Comparison of ENCODE assay signal across 8 cellular contexts in the genomic region with DNA sequence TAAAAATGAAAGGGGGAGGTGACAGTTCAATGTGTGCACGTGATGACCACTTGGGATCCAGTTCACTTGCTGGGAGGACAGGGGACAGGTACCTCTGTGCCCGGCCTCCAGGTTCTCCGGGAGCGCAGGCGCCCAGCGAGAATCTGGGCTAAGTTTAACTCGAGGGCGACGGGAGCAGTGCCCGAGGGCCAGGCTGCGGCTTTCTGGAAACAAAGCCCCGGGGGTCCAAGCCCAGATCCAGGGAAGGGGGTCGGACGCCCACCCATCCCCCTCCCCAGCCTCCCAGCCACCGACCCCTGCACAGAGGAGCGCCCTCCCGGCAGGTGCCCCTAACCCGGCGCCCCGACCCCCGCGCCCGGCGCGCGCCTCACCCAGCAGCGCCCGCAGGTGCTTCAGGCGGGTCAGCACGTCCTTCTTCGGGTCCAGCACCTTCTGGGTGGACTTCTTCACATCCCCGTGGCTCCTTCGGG. TPM values are rescaled to one million over a fixed set of nuclear protein-coding genes. Genes with fewer than 3 reads are reported as not detected.
DNase-seq lines count a peak whose midpoint lies in the region; ATAC-seq and TF ChIP-seq lines count a peak whose summit lies in the region.

No MANE protein-coding gene starts in this region.

- intact Hi-C loops in ovary (cut with DNase I): no loop called here

- no peak for TF ChIP-seq EP300 in ovary (IDR thresholded peaks at IDR 0.05)

- peak overlapping the region; percentile 79 to 86 for H3K4me3 ChIP-seq in foreskin fibroblast (ENCODE audit: low read depth in 1 of 2, low read length in 2 of 2)
- H3K4me3 ChIP-seq in ovary: peak overlapping the region; percentile 89

- H3K27me3 Mint-ChIP-seq in activated CD4-positive, alpha-beta T cell treated with anti-CD3 and anti-CD28 coated beads, Interleukin-2, amount 10 ng/mL, durations not matched to agents 7 days and 5 days: peaks cover 3% of the 10 kb centered on the region

- H3K4me1 ChIP-seq in ovary (ENCODE audit: insufficient read depth): peaks cover 8% of the 10 kb centered on the region

- peak overlapping the region; percentile 80 to 90 for H3K27ac ChIP-seq in ovary

- no peak for TF ChIP-seq POLR2A in ovary (IDR thresholded peaks at IDR 0.05)

- H3K27ac Mint-ChIP-seq in activated CD4-positive, alpha-beta T cell treated with anti-CD3 and anti-CD28 coated beads, Interleukin-2, amount 10 ng/mL, durations not matched to agents 7 days and 5 days: peak overlapping the region; percentile 94

- H3K36me3 Mint-ChIP-seq in activated CD4-positive, alpha-beta T cell treated with anti-CD3 and anti-CD28 coated beads, Interleukin-2, amount 10 ng/mL, durations not matched to agents 7 days and 5 days (ENCODE audit: low read depth): peaks cover 10% of the 10 kb centered on the region

- DNase-seq in ACHN: peak; percentile 4
- DNase-seq in activated CD4-positive, alpha-beta T cell treated with anti-CD3 and anti-CD28 coated beads, Interleukin-2, amount 10 ng/mL, durations not matched to agents 7 days and 5 days: peak; percentile 12
- peak in 1 of 2 donors; percentile 10 for DNase-seq in foreskin fibroblast
- peak in 1 of 5 donors; percentile 35 for DNase-seq in ovary
- DNase-seq in A172 (ENCODE audit: low spot score): no peak
- DNase-seq in GM10248 (ENCODE audit: extremely low spot score): no peak

- POLR2A ChIA-PET in activated CD4-positive, alpha-beta T cell treated with anti-CD3 and anti-CD28 coated beads, Interleukin-2, amount 10 ng/mL, durations not matched to agents 7 days and 5 days (lab: Charles Lee): no interaction called here
- POLR2A ChIA-PET in GM10248 (lab: Yijun Ruan, JAX): no interaction called here

- WGBS in ovary, 3 donors: 0 to 3% (median 1%) methylated on average over 29 to 33 of the region's 33 CpGs

- H3K4me3 Mint-ChIP-seq in activated CD4-positive, alpha-beta T cell treated with anti-CD3 and anti-CD28 coated beads, Interleukin-2, amount 10 ng/mL, durations not matched to agents 7 days and 5 days: peak overlapping the region; percentile 89

- CTCF ChIA-PET in activated CD4-positive, alpha-beta T cell treated with anti-CD3 and anti-CD28 coated beads, Interleukin-2, amount 10 ng/mL, durations not matched to agents 7 days and 5 days (lab: Charles Lee): no interaction called here
- CTCF ChIA-PET in GM10248 (lab: Yijun Ruan, JAX): interaction anchor here (1.4 to 2.2 kb wide), 2 partner anchors 18 to 113 kb away, joined by 4 to 12 read pairs; no protein-coding TSS in a partner anchor

- in situ Hi-C loops in ACHN (cut with HindIII; ENCODE audit: low pct_ligation_motif_present, low pct_unique_long_range_greater_than_20kb, low sequenced_read_pairs): no loop called here

- no peaks in the 10 kb centered on the region for H3K9me3 Mint-ChIP-seq in activated CD4-positive, alpha-beta T cell treated with anti-CD3 and anti-CD28 coated beads, Interleukin-2, amount 10 ng/mL, durations not matched to agents 7 days and 5 days

- ATAC-seq in GM18861 (IDR thresholded peaks at IDR 0.05; ENCODE audit: unreplicated experiment) (peak; percentile 0), HG03439 (IDR thresholded peaks at IDR 0.05; ENCODE audit: unreplicated experiment) (peak; percentile 9)

- H3K9me3 ChIP-seq in ovary: no peaks in the 10 kb centered on the region

- TF ChIP-seq CTCF in foreskin fibroblast (IDR thresholded peaks at IDR 0.05; ENCODE audit: low read depth, low read length) (no peak), ovary (IDR thresholded peaks at IDR 0.05) (no peak), GM10248 (IDR thresholded peaks at IDR 0.05; ENCODE audit: control extremely low read depth, extremely low read depth, low read depth, missing control alignments) (no peak)

- H3K4me1 Mint-ChIP-seq in activated CD4-positive, alpha-beta T cell treated with anti-CD3 and anti-CD28 coated beads, Interleukin-2, amount 10 ng/mL, durations not matched to agents 7 days and 5 days: peaks cover 29% of the 10 kb centered on the region

- no peaks in the 10 kb centered on the region for H3K36me3 ChIP-seq in ovary

- no peaks in the 10 kb centered on the region for H3K27me3 ChIP-seq in ovary

RNA-seq across cellular contexts. Expression of a gene that starts 0.4 kb away (rescaled TPM):
- total RNA-seq in activated CD4-positive, alpha-beta T cell treated with anti-CD3 and anti-CD28 coated beads, Interleukin-2, amount 10 ng/mL, durations not matched to agents 7 days and 5 days: 10 to 100 TPM; 26.4 to 31.7 TPM
- 10 to 100 TPM; 11.9 to 27.5 (median 19.9) TPM for total RNA-seq in ovary
- polyA plus RNA-seq in ovary: 10 to 100 TPM in 1 of 2 donors, 1 to 10 TPM in 1; 8.4 to 31.7 TPM
- 7.4 and 11.8 TPM in 2 replicates for total RNA-seq in A172 (2014; rRNA removed; shearing (Covaris generic))

Comparison
In these comparisons a context has a peak if more than half of its experiments do, and no peak if none do; other contexts are left out.
1. DNase-seq: peak in ACHN (single experiment) and activated CD4-positive, alpha-beta T cell treated with anti-CD3 and anti-CD28 coated beads, Interleukin-2, amount 10 ng/mL, durations not matched to agents 7 days and 5 days (single experiment); none in A172 (single experiment) and GM10248 (single experiment).